Comparison of ENCODE assay signal across 14 cellular contexts in the genomic region with DNA sequence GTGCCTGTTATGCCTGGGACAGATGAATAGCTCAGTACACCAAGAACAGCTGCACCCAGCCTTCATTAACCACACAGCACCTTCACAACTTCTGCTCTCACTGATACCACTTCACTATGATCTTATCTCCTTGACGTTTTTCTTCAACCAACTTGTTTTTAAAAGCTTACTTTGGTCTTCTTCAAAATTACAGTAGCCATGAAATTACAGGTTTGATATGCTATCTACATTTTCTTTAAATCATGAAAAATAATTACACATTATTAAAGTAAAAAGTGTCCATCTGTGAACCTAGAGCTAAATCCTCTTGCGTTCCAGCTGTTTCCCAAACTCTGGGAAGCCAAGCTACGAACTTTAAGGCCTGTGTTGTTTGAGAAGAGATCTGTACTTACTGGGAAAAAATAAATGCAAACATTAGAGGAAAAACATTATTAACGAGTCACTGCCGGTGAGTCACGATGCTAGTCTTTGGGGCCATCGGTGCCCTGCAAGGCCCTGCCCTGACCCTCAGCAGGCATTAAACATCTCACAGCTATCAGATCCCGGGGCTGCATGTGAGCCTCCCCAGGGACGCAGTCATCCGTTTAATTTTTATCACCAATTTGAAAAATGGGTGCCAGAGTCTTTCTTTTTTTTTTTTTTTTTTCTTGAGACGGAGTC. TPM values are rescaled to one million over a fixed set of nuclear protein-coding genes. Genes with fewer than 3 reads are reported as not detected.
DNase-seq lines count a peak whose midpoint lies in the region; ATAC-seq lines count a peak whose summit lies in the region.
"Had no signal": no experiment of that assay in that cellular context is flagged by ENCODE, and none has a peak within 500 bp of the region (broad histone marks: within the 10 kb centered on the region; RNA-seq: fewer than 3 reads in every experiment).

No MANE protein-coding gene starts in this region.

- peak; percentile 14 for DNase-seq in CMK (ENCODE audit: low read depth)
- peak; percentile 94 for DNase-seq in Jurkat, Clone E6-1 (ENCODE audit: low read depth, low spot score)
- peak; percentile 56 for DNase-seq in amniotic epithelial cell (ENCODE audit: low read depth)
- peak; percentile 44 for DNase-seq in iris pigment epithelial cell (ENCODE audit: low read depth)
- DNase-seq in CD1c-positive myeloid dendritic cell (ENCODE audit: extremely low spot score), result no peak
- DNase-seq in DMS114 treated with DMSO at 0.1 percent for 48 hours (lab: John Stamatoyannopoulos, UW; ENCODE audit: unreplicated experiment), result no peak
- DNase-seq in amniotic stem cell (lab: John Stamatoyannopoulos, UW), result no peak
- DNase-seq: activated effector memory CD4-positive, alpha-beta T cell treated with Interleukin-2 at 50 U/mL for 16 hours; NCI-H2029; NCI-H526; right lobe of liver; transverse colon had no signal

- H3K4me3 ChIP-seq in Jurkat, Clone E6-1 (ENCODE audit: low read length), result no peak overlapping the region; the same call in 1 of the 2 replicates
- H3K4me3 ChIP-seq: GM23338, right lobe of liver, transverse colon had no signal

- ATAC-seq in HG03354 (IDR thresholded peaks at IDR 0.05; ENCODE audit: poor library complexity, severe bottlenecking, unreplicated experiment), result no peak
- ATAC-seq: GM23338, right lobe of liver had no signal

RNA-seq across cellular contexts. Expression of a gene that starts 56.3 kb away (rescaled TPM):
- 8.4 TPM for polyA plus RNA-seq in Jurkat, Clone E6-1 (2012; ENCODE audit: insufficient read depth, insufficient read length)

Comparison
In these comparisons a context has a peak if more than half of its experiments do, and no peak if none do; other contexts are left out.
1. DNase-seq: peak in CMK (single experiment), Jurkat, Clone E6-1 (single experiment), amniotic epithelial cell (single experiment) and iris pigment epithelial cell (single experiment); none in CD1c-positive myeloid dendritic cell (single experiment), DMS114 treated with DMSO at 0.1 percent for 48 hours (single experiment) and amniotic stem cell (single experiment).